Comparison of ENCODE assay signal across 8 cellular contexts in the genomic region with DNA sequence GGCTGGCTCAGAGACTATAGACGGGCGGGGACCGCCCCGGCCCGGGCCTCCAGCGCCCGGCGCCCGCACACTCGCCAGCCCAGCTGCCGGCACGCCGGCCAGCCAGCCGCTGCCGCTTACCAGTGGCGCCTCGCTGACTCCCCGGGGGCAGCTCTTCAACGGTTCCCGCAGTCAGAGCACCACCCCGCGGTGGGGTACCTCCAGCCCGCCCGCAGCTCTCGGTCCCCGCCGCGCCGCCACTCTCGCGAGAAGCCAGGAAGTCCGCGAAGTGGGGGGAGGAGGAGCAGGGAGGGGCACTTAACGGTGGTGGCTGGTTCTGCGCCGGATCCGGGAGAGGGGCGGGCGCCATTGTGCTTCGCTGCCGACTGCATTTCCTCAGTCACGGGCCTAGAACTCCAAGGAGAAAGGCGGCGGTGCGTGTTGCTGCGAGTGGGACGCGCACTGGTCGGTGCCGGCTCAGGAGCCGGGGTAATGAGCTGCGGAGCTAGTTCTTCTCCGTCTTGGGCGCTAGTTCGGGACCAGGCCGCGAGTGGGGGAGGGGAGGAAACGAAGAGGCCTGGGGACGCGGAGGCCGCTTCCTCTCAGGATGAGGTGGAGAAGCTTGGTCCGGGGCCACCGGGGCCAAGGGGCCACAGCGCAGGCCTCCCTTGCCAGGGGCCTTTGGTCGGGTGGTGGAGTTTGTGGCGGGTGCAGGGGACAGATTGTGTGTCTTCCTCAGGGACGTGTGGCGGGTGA. TPM values are rescaled to one million over a fixed set of nuclear protein-coding genes. Genes with fewer than 3 reads are reported as not detected.
A peak's percentile ranks its signal among the peaks of the same experiment; 100 is the strongest.
DNase-seq lines count a peak whose midpoint lies in the region; ATAC-seq and TF ChIP-seq lines count a peak whose summit lies in the region.

TSS of gene MARCHF7 (plus strand) at position 313 of the 735 bp plus-strand sequence. CDS start 16,517 bp downstream, outside the sequence.

- H3F3A ChIP-seq in MM.1S (ENCODE audit: insufficient read depth, low read length), result peaks cover 8% of the 10 kb centered on the region

- DNase-seq in GF-D8 (lab: John Stamatoyannopoulos, UW) (peak; percentile 89), HCEC 1CT (peak; percentile 95), MM.1S (peak; percentile 96), SIG-M5 (lab: John Stamatoyannopoulos, UW) (peak; percentile 85), activated gamma-delta T cell treated with Interleukin-2 at 50 U/mL for 16 hours (peak; percentile 97), foreskin keratinocyte (peak; percentile 80 to 90)

- no peaks in the 10 kb centered on the region for H3K9me3 ChIP-seq in MM.1S (replicated peaks; ENCODE audit: insufficient read depth, low read length)
- H3K9me3 ChIP-seq in neuron (ENCODE audit: low read length), result no peaks in the 10 kb centered on the region
- H3K9me3 ChIP-seq in subcutaneous abdominal adipose tissue (ENCODE audit: control insufficient read depth in 5 of 5, low read length in 5 of 5), result no peaks in the 10 kb centered on the region

- peaks cover 11% of the 10 kb centered on the region for H3K36me3 ChIP-seq in MM.1S (replicated peaks; ENCODE audit: insufficient read depth, low read length)
- H3K36me3 ChIP-seq in neuron (ENCODE audit: insufficient read depth, low read length), result peaks cover 25% of the 10 kb centered on the region
- H3K36me3 ChIP-seq in subcutaneous abdominal adipose tissue (ENCODE audit: control insufficient read depth in 5 of 5, insufficient read depth in 5 of 5, low read length in 5 of 5), result peaks cover 3 to 15% (median 9%) of the 10 kb centered on the region in 5 donors

- H3K27ac ChIP-seq in MM.1S (ENCODE audit: low read length), result peak within 1 kb of the TSS; percentile 90
- H3K27ac ChIP-seq in foreskin keratinocyte, result peak within 1 kb of the TSS; percentile 92
- peak within 1 kb of the TSS; percentile 98 for H3K27ac ChIP-seq in subcutaneous abdominal adipose tissue (ENCODE audit: low read depth, low read length)

- peak within 1 kb of the TSS; percentile 85 for H2AFZ ChIP-seq in MM.1S (ENCODE audit: low read length)
- peak within 1 kb of the TSS; percentile 94 for H2AFZ ChIP-seq in neuron (ENCODE audit: low read depth, low read length)

- TF ChIP-seq CTCF in MM.1S (IDR thresholded peaks at IDR 0.05; ENCODE audit: low read length) (peak; percentile 61), foreskin keratinocyte (conservative IDR thresholded peaks at IDR 0.05) (peak; percentile 99)

- H3K27me3 ChIP-seq in MM.1S (replicated peaks; ENCODE audit: insufficient read depth, low read length), result no peaks in the 10 kb centered on the region
- H3K27me3 ChIP-seq in foreskin keratinocyte, result no peaks in the 10 kb centered on the region
- no peaks in the 10 kb centered on the region for H3K27me3 ChIP-seq in neuron (ENCODE audit: insufficient read depth, low read length)
- no peaks in the 10 kb centered on the region for H3K27me3 ChIP-seq in subcutaneous abdominal adipose tissue (ENCODE audit: control insufficient read depth in 5 of 5, insufficient read depth in 4 of 5, low read length in 5 of 5)

- peaks cover 20% of the 10 kb centered on the region for H3K4me1 ChIP-seq in MM.1S (ENCODE audit: low read length)
- peaks cover 14% of the 10 kb centered on the region for H3K4me1 ChIP-seq in foreskin keratinocyte
- peaks cover 5% of the 10 kb centered on the region for H3K4me1 ChIP-seq in neuron (ENCODE audit: insufficient read depth, low read length)
- H3K4me1 ChIP-seq in subcutaneous abdominal adipose tissue (ENCODE audit: control insufficient read depth in 5 of 5, insufficient read depth in 5 of 5, low read length in 5 of 5), result peaks cover 4 to 44% (median 38%) of the 10 kb centered on the region in 5 donors

- no peaks in the 10 kb centered on the region for H3K9me2 ChIP-seq in MM.1S (replicated peaks; ENCODE audit: insufficient read depth, low read length)

- H3K4me2 ChIP-seq in MM.1S (ENCODE audit: low read depth, low read length), result peak within 1 kb of the TSS; percentile 87

- peak within 1 kb of the TSS; percentile 90 for H3K4me3 ChIP-seq in MM.1S (ENCODE audit: low read length)
- peak within 1 kb of the TSS; percentile 100 for H3K4me3 ChIP-seq in neuron (ENCODE audit: low read length)
- H3K4me3 ChIP-seq in subcutaneous abdominal adipose tissue (ENCODE audit: low read depth in 1 of 5, low read length in 5 of 5), result peak within 1 kb of the TSS; percentile 85 to 99 (median 98)

- peak within 1 kb of the TSS; percentile 92 for H3K9ac ChIP-seq in MM.1S (ENCODE audit: low read length)
- peak within 1 kb of the TSS; percentile 89 to 100 (median 99) for H3K9ac ChIP-seq in subcutaneous abdominal adipose tissue (ENCODE audit: low read length in 5 of 5)

- peak; percentile 90 for ATAC-seq in foreskin keratinocyte

- peaks cover 24% of the 10 kb centered on the region for H4K20me1 ChIP-seq in MM.1S (ENCODE audit: insufficient read depth, low read length)

- H3K79me2 ChIP-seq in MM.1S (ENCODE audit: low read length), result peaks cover 57% of the 10 kb centered on the region

RNA-seq across cellular contexts. Expression of gene MARCHF7, which starts in this region (rescaled TPM):
- total RNA-seq in foreskin keratinocyte, result 85.2 and 98.1 TPM in 2 replicates
- polyA plus RNA-seq in foreskin keratinocyte, result 26.7 and 28.9 TPM in 2 replicates

Comparison
In these comparisons a context has a peak if more than half of its experiments do, and no peak if none do; other contexts are left out.
1. Peak in every context shown above with its lines: DNase-seq, ATAC-seq, H3K4me3 ChIP-seq and H3K27ac ChIP-seq.